9 cellular contexts compared by ENCODE assay signal in the genomic region with DNA sequence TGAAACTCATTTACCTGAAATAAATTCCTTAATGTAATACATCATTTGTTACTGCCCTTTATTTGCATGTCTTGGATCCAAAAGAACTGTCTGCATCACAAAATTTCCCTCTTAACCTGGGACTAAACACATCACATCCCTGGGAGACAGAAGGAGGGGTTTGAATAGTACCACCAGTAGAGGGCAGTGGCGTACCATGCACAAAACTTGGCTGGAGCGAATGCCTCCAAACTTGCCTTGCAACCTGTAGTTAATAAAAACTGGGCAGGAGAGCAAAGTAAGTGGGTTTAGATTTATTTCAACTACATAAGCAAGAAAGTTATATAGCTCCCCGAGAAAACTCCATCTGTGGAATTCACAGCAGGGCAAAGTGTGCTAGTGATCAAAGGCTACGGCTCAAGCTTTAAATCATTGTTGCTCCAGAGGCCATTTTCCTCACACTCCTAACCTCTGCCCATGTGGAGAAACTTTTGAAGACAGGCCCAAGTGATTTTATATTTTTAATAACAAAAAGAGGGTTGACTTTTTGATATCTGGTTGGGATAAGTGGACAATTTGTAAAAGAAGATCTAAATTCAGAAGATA.
A peak's percentile ranks its signal among the peaks of the same experiment; 100 is the strongest.
DNase-seq lines count a peak whose midpoint lies in the region; ATAC-seq and TF ChIP-seq lines count a peak whose summit lies in the region.
"Had no signal": no experiment of that assay in that cellular context is flagged by ENCODE, and none has a peak within 500 bp of the region (broad histone marks: within the 10 kb centered on the region; RNA-seq: fewer than 3 reads in every experiment).

No MANE protein-coding gene starts in this region.

- H2AFZ ChIP-seq in OCI-LY3 (ENCODE audit: low read depth, low read length) = no peak overlapping the region

- H3K4me1 ChIP-seq in OCI-LY3 (ENCODE audit: low read length) = no peaks in the 10 kb centered on the region

- no peak overlapping the region for H3K27ac Mint-ChIP-seq in type B pancreatic cell

- H3K4me3 ChIP-seq in GM06990 (replicated peaks; ENCODE audit: low read depth, low read length) (no peak overlapping the region), OCI-LY3 (ENCODE audit: low read length) (no peak overlapping the region), choroid plexus epithelial cell (ENCODE audit: low read depth, low read length) (no peak overlapping the region)

- peaks cover 11% of the 10 kb centered on the region for H3K4me1 Mint-ChIP-seq in type B pancreatic cell (ENCODE audit: unreplicated experiment)

- no peak overlapping the region for H3K9ac ChIP-seq in OCI-LY3 (ENCODE audit: low read length)

- H3K27me3 Mint-ChIP-seq in type B pancreatic cell = no peaks in the 10 kb centered on the region

- H3K9me3 Mint-ChIP-seq in type B pancreatic cell = peaks cover 6% of the 10 kb centered on the region

- H3K4me2 ChIP-seq in OCI-LY3 (ENCODE audit: low read length) = no peak overlapping the region

- H3K27me3 ChIP-seq in GM06990 (replicated peaks; ENCODE audit: control insufficient read depth, insufficient read depth, low read length) (no peaks in the 10 kb centered on the region), OCI-LY3 (ENCODE audit: low read depth, low read length) (no peaks in the 10 kb centered on the region)
- H3K27me3 ChIP-seq: neutrophil had no signal

- H3K4me3 Mint-ChIP-seq in type B pancreatic cell = no peak overlapping the region

- H3K79me2 ChIP-seq in OCI-LY3 (ENCODE audit: low read length) = no peaks in the 10 kb centered on the region

- peaks cover 16% of the 10 kb centered on the region for H3K36me3 Mint-ChIP-seq in type B pancreatic cell

- no peaks in the 10 kb centered on the region for H3K36me3 ChIP-seq in GM06990 (ENCODE audit: control insufficient read depth, insufficient read depth, low read length)
- H3K36me3 ChIP-seq in OCI-LY3 (replicated peaks; ENCODE audit: low read depth, low read length) = no peaks in the 10 kb centered on the region
- H3K36me3 ChIP-seq: neutrophil had no signal

- TF ChIP-seq CTCF in GM06990 (IDR thresholded peaks at IDR 0.05; ENCODE audit: insufficient read depth, low read length, poor library complexity, severe bottlenecking) = peak; percentile 84
- TF ChIP-seq CTCF in OCI-LY3 (IDR thresholded peaks at IDR 0.05; ENCODE audit: low read depth, low read length) = peak; percentile 90
- peak; percentile 95 for TF ChIP-seq CTCF in choroid plexus epithelial cell (conservative IDR thresholded peaks at IDR 0.05; ENCODE audit: low read depth, low read length)
- TF ChIP-seq CTCF in type B pancreatic cell (conservative IDR thresholded peaks at IDR 0.05) = peak; percentile 85

- no peak overlapping the region for H3K27ac ChIP-seq in OCI-LY3 (ENCODE audit: low read length)
- H3K27ac ChIP-seq: neutrophil had no signal

- DNase-seq in AG08395 (ENCODE audit: low spot score) (peak; percentile 48), GM06990 (ENCODE audit: extremely low read depth, insufficient read length) (no peak), choroid plexus epithelial cell (ENCODE audit: low read depth) (peak; percentile 85), medulla oblongata (ENCODE audit: extremely low spot score) (peak; percentile 64), type B pancreatic cell (ENCODE audit: extremely low spot score, unreplicated experiment) (peak; percentile 74)

- no peaks in the 10 kb centered on the region for H3K9me3 ChIP-seq in OCI-LY3 (ENCODE audit: insufficient read depth, low read length)
- H3K9me3 ChIP-seq: neutrophil had no signal

- ATAC-seq in HG03175 (IDR thresholded peaks at IDR 0.05; ENCODE audit: unreplicated experiment) (peak; percentile 61), GM19023 (IDR thresholded peaks at IDR 0.05; ENCODE audit: unreplicated experiment) (no peak)

- H4K20me1 ChIP-seq in OCI-LY3 (ENCODE audit: insufficient read depth, low read length) = no peaks in the 10 kb centered on the region
